Comparison of ENCODE assay signal across 2 cellular contexts in genomic region chr3:148585671-148586379, GRCh38.
TF ChIP-seq lines count a peak whose summit lies in the region.

No MANE protein-coding gene starts in this region.

TF ChIP-seq in HepG2, 621 proteins besides CTCF, POLR2A, EP300 and RAD21 (continued from another document):
- TF ChIP-seq DMTF1 (CRISPR knock-in tag; IDR thresholded peaks at IDR 0.05) (no peak), DNMT1 (CRISPR knock-in tag; IDR thresholded peaks at IDR 0.05) (no peak), ZBTB42 (CRISPR knock-in tag; IDR thresholded peaks at IDR 0.05) (no peak), MAZ (IDR thresholded peaks at IDR 0.05; ENCODE audit: borderline replicate concordance, low read depth, low read length) (no peak), MAZ (CRISPR knock-in tag; IDR thresholded peaks at IDR 0.05; ENCODE audit: low read depth) (no peak), ZNF512 (CRISPR knock-in tag; IDR thresholded peaks at IDR 0.05) (no peak), THAP9 (CRISPR knock-in tag; IDR thresholded peaks at IDR 0.05; ENCODE audit: borderline replicate concordance) (no peak), ZNF530 (CRISPR knock-in tag; IDR thresholded peaks at IDR 0.05; ENCODE audit: low read depth) (no peak), ZBTB33 (CRISPR knock-in tag; IDR thresholded peaks at IDR 0.05) (no peak)

TF ChIP-seq in HCT116, 20 proteins besides CTCF, POLR2A, EP300 and RAD21 (continued from another document):
- no peak for TF ChIP-seq ATF3 (IDR thresholded peaks at IDR 0.05)
